In the genomic region with DNA sequence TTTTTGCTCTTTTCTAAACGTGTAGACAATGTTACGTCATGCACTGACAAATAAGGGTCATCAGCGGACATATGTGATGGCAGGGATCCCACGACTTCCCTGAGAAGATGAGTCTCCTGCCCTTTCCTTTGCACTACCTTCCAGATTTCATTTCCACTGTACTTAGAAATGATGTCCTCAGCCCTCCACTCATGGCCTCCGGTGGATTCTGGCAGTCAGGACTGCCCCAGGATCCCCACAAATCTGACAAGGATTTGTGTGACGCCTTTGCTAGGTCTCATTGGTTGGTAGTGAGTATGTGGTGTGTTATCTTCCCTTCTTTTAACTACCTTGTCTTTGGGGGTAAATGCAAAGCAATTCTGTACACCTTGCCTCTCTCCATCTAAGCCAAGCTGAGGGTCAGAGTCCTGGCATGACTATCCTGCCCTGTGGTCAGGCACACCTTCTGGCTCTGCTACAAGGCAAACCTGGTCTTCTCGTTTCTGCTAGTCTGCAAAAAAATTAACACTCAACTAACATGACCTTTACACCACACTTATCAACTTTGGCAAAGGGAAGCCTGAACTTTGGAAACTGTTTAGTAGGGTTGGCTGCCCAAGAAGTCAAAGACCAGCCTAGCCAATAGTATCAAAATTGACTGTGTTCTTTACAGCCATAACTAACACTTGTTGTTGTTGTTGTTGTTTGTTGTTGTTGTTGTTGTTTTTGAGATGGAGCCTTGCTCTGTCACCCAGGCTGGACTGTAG, we compare ENCODE assay signal across 1 cellular context.
A peak's percentile ranks its signal among the peaks of the same experiment; 100 is the strongest.
TF ChIP-seq lines count a peak whose summit lies in the region.

No MANE protein-coding gene starts in this region.

TF ChIP-seq in HepG2, 621 proteins besides CTCF, POLR2A, EP300 and RAD21 (continued from another document and continues in another):
- TF ChIP-seq, protein P1, sequence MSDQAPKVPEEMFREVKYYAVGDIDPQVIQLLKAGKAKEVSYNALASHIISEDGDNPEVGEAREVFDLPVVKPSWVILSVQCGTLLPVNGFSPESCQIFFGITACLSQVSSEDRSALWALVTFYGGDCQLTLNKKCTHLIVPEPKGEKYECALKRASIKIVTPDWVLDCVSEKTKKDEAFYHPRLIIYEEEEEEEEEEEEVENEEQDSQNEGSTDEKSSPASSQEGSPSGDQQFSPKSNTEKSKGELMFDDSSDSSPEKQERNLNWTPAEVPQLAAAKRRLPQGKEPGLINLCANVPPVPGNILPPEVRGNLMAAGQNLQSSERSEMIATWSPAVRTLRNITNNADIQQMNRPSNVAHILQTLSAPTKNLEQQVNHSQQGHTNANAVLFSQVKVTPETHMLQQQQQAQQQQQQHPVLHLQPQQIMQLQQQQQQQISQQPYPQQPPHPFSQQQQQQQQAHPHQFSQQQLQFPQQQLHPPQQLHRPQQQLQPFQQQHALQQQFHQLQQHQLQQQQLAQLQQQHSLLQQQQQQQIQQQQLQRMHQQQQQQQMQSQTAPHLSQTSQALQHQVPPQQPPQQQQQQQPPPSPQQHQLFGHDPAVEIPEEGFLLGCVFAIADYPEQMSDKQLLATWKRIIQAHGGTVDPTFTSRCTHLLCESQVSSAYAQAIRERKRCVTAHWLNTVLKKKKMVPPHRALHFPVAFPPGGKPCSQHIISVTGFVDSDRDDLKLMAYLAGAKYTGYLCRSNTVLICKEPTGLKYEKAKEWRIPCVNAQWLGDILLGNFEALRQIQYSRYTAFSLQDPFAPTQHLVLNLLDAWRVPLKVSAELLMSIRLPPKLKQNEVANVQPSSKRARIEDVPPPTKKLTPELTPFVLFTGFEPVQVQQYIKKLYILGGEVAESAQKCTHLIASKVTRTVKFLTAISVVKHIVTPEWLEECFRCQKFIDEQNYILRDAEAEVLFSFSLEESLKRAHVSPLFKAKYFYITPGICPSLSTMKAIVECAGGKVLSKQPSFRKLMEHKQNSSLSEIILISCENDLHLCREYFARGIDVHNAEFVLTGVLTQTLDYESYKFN (CRISPR knock-in tag; conservative IDR thresholded peaks at IDR 0.05), result peak; percentile 61
- TF ChIP-seq, protein P2, sequence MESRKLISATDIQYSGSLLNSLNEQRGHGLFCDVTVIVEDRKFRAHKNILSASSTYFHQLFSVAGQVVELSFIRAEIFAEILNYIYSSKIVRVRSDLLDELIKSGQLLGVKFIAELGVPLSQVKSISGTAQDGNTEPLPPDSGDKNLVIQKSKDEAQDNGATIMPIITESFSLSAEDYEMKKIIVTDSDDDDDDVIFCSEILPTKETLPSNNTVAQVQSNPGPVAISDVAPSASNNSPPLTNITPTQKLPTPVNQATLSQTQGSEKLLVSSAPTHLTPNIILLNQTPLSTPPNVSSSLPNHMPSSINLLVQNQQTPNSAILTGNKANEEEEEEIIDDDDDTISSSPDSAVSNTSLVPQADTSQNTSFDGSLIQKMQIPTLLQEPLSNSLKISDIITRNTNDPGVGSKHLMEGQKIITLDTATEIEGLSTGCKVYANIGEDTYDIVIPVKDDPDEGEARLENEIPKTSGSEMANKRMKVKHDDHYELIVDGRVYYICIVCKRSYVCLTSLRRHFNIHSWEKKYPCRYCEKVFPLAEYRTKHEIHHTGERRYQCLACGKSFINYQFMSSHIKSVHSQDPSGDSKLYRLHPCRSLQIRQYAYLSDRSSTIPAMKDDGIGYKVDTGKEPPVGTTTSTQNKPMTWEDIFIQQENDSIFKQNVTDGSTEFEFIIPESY (CRISPR knock-in tag; IDR thresholded peaks at IDR 0.05), result no peak
- TF ChIP-seq KDM2A (CRISPR knock-in tag; IDR thresholded peaks at IDR 0.05; ENCODE audit: borderline replicate concordance, low read depth) (no peak), BCL6 (CRISPR knock-in tag; IDR thresholded peaks at IDR 0.05) (no peak), RXRB (CRISPR knock-in tag; IDR thresholded peaks at IDR 0.05; ENCODE audit: borderline replicate concordance) (0 out of 2 replicates have a peak, but pooled peaks have one; percentile 41), DNMT1 (CRISPR knock-in tag; IDR thresholded peaks at IDR 0.05) (no peak), REPIN1 (CRISPR knock-in tag; IDR thresholded peaks at IDR 0.05; ENCODE audit: borderline replicate concordance, low read depth) (peak; percentile 67; the same call in 1 of the 2 replicates), ASH2L (IDR thresholded peaks at IDR 0.05; ENCODE audit: insufficient read length, low read depth, low read length) (no peak), RFXANK (CRISPR knock-in tag; IDR thresholded peaks at IDR 0.05) (no peak), ZNF331 (CRISPR knock-in tag; IDR thresholded peaks at IDR 0.05) (peak; percentile 80; the same call in 1 of the 2 replicates), TCF12 (IDR thresholded peaks at IDR 0.05) (no peak), TCF12 (CRISPR knock-in tag; IDR thresholded peaks at IDR 0.05) (no peak), STAT5B (CRISPR knock-in tag; IDR thresholded peaks at IDR 0.05) (no peak), ZNF605 (CRISPR knock-in tag; IDR thresholded peaks at IDR 0.05) (no peak), KAT2B (IDR thresholded peaks at IDR 0.05; ENCODE audit: borderline replicate concordance, low read depth, low read length) (no peak), ZNF550 (CRISPR knock-in tag; IDR thresholded peaks at IDR 0.05; ENCODE audit: borderline replicate concordance) (no peak), GLI4 (CRISPR knock-in tag; IDR thresholded peaks at IDR 0.05; ENCODE audit: borderline replicate concordance) (0 out of 2 replicates have a peak, but pooled peaks have one; percentile 23), ZFP37 (CRISPR knock-in tag; IDR thresholded peaks at IDR 0.05; ENCODE audit: borderline replicate concordance) (no peak), RFX1 (IDR thresholded peaks at IDR 0.05) (no peak), ZNF547 (CRISPR knock-in tag; IDR thresholded peaks at IDR 0.05) (peak; percentile 51; the same call in 1 of the 2 replicates), ZNF253 (CRISPR knock-in tag; IDR thresholded peaks at IDR 0.05; ENCODE audit: borderline replicate concordance) (no peak)
- TF ChIP-seq, protein P3, sequence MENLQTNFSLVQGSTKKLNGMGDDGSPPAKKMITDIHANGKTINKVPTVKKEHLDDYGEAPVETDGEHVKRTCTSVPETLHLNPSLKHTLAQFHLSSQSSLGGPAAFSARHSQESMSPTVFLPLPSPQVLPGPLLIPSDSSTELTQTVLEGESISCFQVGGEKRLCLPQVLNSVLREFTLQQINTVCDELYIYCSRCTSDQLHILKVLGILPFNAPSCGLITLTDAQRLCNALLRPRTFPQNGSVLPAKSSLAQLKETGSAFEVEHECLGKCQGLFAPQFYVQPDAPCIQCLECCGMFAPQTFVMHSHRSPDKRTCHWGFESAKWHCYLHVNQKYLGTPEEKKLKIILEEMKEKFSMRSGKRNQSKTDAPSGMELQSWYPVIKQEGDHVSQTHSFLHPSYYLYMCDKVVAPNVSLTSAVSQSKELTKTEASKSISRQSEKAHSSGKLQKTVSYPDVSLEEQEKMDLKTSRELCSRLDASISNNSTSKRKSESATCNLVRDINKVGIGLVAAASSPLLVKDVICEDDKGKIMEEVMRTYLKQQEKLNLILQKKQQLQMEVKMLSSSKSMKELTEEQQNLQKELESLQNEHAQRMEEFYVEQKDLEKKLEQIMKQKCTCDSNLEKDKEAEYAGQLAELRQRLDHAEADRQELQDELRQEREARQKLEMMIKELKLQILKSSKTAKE (CRISPR knock-in tag; IDR thresholded peaks at IDR 0.05; ENCODE audit: borderline replicate concordance), result peak; percentile 25; the same call in 1 of the 2 replicates
- TF ChIP-seq, protein P4, sequence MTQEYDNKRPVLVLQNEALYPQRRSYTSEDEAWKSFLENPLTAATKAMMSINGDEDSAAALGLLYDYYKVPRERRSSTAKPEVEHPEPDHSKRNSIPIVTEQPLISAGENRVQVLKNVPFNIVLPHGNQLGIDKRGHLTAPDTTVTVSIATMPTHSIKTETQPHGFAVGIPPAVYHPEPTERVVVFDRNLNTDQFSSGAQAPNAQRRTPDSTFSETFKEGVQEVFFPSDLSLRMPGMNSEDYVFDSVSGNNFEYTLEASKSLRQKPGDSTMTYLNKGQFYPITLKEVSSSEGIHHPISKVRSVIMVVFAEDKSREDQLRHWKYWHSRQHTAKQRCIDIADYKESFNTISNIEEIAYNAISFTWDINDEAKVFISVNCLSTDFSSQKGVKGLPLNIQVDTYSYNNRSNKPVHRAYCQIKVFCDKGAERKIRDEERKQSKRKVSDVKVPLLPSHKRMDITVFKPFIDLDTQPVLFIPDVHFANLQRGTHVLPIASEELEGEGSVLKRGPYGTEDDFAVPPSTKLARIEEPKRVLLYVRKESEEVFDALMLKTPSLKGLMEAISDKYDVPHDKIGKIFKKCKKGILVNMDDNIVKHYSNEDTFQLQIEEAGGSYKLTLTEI (CRISPR knock-in tag; conservative IDR thresholded peaks at IDR 0.05), result no peak
- TF ChIP-seq, protein P5, sequence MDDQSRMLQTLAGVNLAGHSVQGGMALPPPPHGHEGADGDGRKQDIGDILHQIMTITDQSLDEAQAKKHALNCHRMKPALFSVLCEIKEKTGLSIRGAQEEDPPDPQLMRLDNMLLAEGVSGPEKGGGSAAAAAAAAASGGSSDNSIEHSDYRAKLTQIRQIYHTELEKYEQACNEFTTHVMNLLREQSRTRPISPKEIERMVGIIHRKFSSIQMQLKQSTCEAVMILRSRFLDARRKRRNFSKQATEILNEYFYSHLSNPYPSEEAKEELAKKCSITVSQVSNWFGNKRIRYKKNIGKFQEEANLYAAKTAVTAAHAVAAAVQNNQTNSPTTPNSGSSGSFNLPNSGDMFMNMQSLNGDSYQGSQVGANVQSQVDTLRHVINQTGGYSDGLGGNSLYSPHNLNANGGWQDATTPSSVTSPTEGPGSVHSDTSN (CRISPR knock-in tag; IDR thresholded peaks at IDR 0.05; ENCODE audit: borderline replicate concordance), result no peak
- TF ChIP-seq, protein P6, sequence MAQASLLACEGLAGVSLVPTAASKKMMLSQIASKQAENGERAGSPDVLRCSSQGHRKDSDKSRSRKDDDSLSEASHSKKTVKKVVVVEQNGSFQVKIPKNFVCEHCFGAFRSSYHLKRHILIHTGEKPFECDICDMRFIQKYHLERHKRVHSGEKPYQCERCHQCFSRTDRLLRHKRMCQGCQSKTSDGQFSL (CRISPR knock-in tag; IDR thresholded peaks at IDR 0.05), result no peak
- TF ChIP-seq, protein P7, sequence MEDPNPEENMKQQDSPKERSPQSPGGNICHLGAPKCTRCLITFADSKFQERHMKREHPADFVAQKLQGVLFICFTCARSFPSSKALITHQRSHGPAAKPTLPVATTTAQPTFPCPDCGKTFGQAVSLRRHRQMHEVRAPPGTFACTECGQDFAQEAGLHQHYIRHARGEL (CRISPR knock-in tag; IDR thresholded peaks at IDR 0.05), result no peak
- TF ChIP-seq, protein P8, sequence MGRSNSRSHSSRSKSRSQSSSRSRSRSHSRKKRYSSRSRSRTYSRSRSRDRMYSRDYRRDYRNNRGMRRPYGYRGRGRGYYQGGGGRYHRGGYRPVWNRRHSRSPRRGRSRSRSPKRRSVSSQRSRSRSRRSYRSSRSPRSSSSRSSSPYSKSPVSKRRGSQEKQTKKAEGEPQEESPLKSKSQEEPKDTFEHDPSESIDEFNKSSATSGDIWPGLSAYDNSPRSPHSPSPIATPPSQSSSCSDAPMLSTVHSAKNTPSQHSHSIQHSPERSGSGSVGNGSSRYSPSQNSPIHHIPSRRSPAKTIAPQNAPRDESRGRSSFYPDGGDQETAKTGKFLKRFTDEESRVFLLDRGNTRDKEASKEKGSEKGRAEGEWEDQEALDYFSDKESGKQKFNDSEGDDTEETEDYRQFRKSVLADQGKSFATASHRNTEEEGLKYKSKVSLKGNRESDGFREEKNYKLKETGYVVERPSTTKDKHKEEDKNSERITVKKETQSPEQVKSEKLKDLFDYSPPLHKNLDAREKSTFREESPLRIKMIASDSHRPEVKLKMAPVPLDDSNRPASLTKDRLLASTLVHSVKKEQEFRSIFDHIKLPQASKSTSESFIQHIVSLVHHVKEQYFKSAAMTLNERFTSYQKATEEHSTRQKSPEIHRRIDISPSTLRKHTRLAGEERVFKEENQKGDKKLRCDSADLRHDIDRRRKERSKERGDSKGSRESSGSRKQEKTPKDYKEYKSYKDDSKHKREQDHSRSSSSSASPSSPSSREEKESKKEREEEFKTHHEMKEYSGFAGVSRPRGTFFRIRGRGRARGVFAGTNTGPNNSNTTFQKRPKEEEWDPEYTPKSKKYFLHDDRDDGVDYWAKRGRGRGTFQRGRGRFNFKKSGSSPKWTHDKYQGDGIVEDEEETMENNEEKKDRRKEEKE (IDR thresholded peaks at IDR 0.05), result no peak
- TF ChIP-seq, protein P9, sequence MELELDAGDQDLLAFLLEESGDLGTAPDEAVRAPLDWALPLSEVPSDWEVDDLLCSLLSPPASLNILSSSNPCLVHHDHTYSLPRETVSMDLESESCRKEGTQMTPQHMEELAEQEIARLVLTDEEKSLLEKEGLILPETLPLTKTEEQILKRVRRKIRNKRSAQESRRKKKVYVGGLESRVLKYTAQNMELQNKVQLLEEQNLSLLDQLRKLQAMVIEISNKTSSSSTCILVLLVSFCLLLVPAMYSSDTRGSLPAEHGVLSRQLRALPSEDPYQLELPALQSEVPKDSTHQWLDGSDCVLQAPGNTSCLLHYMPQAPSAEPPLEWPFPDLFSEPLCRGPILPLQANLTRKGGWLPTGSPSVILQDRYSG (CRISPR knock-in tag; IDR thresholded peaks at IDR 0.05), result no peak
- TF ChIP-seq, protein P10, sequence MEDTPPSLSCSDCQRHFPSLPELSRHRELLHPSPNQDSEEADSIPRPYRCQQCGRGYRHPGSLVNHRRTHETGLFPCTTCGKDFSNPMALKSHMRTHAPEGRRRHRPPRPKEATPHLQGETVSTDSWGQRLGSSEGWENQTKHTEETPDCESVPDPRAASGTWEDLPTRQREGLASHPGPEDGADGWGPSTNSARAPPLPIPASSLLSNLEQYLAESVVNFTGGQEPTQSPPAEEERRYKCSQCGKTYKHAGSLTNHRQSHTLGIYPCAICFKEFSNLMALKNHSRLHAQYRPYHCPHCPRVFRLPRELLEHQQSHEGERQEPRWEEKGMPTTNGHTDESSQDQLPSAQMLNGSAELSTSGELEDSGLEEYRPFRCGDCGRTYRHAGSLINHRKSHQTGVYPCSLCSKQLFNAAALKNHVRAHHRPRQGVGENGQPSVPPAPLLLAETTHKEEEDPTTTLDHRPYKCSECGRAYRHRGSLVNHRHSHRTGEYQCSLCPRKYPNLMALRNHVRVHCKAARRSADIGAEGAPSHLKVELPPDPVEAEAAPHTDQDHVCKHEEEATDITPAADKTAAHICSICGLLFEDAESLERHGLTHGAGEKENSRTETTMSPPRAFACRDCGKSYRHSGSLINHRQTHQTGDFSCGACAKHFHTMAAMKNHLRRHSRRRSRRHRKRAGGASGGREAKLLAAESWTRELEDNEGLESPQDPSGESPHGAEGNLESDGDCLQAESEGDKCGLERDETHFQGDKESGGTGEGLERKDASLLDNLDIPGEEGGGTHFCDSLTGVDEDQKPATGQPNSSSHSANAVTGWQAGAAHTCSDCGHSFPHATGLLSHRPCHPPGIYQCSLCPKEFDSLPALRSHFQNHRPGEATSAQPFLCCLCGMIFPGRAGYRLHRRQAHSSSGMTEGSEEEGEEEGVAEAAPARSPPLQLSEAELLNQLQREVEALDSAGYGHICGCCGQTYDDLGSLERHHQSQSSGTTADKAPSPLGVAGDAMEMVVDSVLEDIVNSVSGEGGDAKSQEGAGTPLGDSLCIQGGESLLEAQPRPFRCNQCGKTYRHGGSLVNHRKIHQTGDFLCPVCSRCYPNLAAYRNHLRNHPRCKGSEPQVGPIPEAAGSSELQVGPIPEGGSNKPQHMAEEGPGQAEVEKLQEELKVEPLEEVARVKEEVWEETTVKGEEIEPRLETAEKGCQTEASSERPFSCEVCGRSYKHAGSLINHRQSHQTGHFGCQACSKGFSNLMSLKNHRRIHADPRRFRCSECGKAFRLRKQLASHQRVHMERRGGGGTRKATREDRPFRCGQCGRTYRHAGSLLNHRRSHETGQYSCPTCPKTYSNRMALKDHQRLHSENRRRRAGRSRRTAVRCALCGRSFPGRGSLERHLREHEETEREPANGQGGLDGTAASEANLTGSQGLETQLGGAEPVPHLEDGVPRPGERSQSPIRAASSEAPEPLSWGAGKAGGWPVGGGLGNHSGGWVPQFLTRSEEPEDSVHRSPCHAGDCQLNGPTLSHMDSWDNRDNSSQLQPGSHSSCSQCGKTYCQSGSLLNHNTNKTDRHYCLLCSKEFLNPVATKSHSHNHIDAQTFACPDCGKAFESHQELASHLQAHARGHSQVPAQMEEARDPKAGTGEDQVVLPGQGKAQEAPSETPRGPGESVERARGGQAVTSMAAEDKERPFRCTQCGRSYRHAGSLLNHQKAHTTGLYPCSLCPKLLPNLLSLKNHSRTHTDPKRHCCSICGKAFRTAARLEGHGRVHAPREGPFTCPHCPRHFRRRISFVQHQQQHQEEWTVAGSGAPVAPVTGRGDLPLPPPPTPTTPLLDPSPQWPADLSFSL (CRISPR knock-in tag; IDR thresholded peaks at IDR 0.05), result no peak
